In genomic region chr6:44127186-44128019, GRCh38 we compare ENCODE assay signal across 1 cellular context.
TF ChIP-seq lines count a peak whose summit lies in the region.

MRPL14 (minus strand) TSS chr6:44127452; CDS start chr6:44116611, 10,841 bp downstream.
TMEM63B (plus strand) TSS chr6:44127554; CDS start chr6:44134585, 7,031 bp downstream.

TF ChIP-seq in HepG2, 621 proteins besides CTCF, POLR2A, EP300 and RAD21 (continued from another document and continues in another):
- TF ChIP-seq TRAFD1 (CRISPR knock-in tag; IDR thresholded peaks at IDR 0.05; ENCODE audit: borderline replicate concordance) (no peak), NR2F1 (CRISPR knock-in tag; IDR thresholded peaks at IDR 0.05) (no peak), JDP2 (CRISPR knock-in tag; IDR thresholded peaks at IDR 0.05; ENCODE audit: borderline replicate concordance) (no peak), ZFX (CRISPR knock-in tag; IDR thresholded peaks at IDR 0.05; ENCODE audit: low read depth) (peak; percentile 83), ZNF839 (CRISPR knock-in tag; IDR thresholded peaks at IDR 0.05; ENCODE audit: borderline replicate concordance) (no peak), ZFP41 (CRISPR knock-in tag; IDR thresholded peaks at IDR 0.05; ENCODE audit: borderline replicate concordance) (no peak), BORCS8-MEF2B (CRISPR knock-in tag; IDR thresholded peaks at IDR 0.05) (peak; percentile 58; the same call in 1 of the 2 replicates), CSRNP1 (CRISPR knock-in tag; IDR thresholded peaks at IDR 0.05) (no peak), ZNF598 (CRISPR knock-in tag; IDR thresholded peaks at IDR 0.05; ENCODE audit: borderline replicate concordance) (no peak), ZNF776 (CRISPR knock-in tag; IDR thresholded peaks at IDR 0.05) (no peak), ZNF552 (CRISPR knock-in tag; IDR thresholded peaks at IDR 0.05; ENCODE audit: borderline replicate concordance) (no peak), THAP7 (CRISPR knock-in tag; IDR thresholded peaks at IDR 0.05) (no peak), NBN (conservative IDR thresholded peaks at IDR 0.05) (no peak), ZNF746 (CRISPR knock-in tag; IDR thresholded peaks at IDR 0.05) (no peak), FOSL2 (CRISPR knock-in tag; IDR thresholded peaks at IDR 0.05) (no peak), ZNF383 (CRISPR knock-in tag; IDR thresholded peaks at IDR 0.05; ENCODE audit: borderline replicate concordance) (no peak), ZNF775 (CRISPR knock-in tag; IDR thresholded peaks at IDR 0.05; ENCODE audit: borderline replicate concordance) (no peak), PAX8 (CRISPR knock-in tag; IDR thresholded peaks at IDR 0.05; ENCODE audit: borderline replicate concordance) (no peak), MXD1 (CRISPR knock-in tag; IDR thresholded peaks at IDR 0.05) (peak; percentile 21; the same call in 1 of the 2 replicates), REXO4 (CRISPR knock-in tag; IDR thresholded peaks at IDR 0.05; ENCODE audit: borderline replicate concordance) (no peak), TOPORS (CRISPR knock-in tag; IDR thresholded peaks at IDR 0.05) (0 out of 2 replicates have a peak, but pooled peaks have one; percentile 6), ISL2 (CRISPR knock-in tag; IDR thresholded peaks at IDR 0.05) (no peak), ATF6 (CRISPR knock-in tag; conservative IDR thresholded peaks at IDR 0.05) (no peak), ZNF678 (CRISPR knock-in tag; IDR thresholded peaks at IDR 0.05) (no peak), RFX5 (IDR thresholded peaks at IDR 0.05; ENCODE audit: low read depth, low read length) (no peak), ASH2L (IDR thresholded peaks at IDR 0.05; ENCODE audit: insufficient read length, low read depth, low read length) (peak; percentile 40), HNF1A (IDR thresholded peaks at IDR 0.05; ENCODE audit: low read depth) (no peak), HNF1A (CRISPR knock-in tag; IDR thresholded peaks at IDR 0.05; ENCODE audit: borderline replicate concordance) (no peak; the same call in 1 of the 2 replicates), HIVEP1 (CRISPR knock-in tag; IDR thresholded peaks at IDR 0.05) (0 out of 2 replicates have a peak, but pooled peaks have one; percentile 11), SRSF4 (IDR thresholded peaks at IDR 0.05; ENCODE audit: low read depth, low read length, poor library complexity, severe bottlenecking) (no peak), CERS6 (CRISPR knock-in tag; IDR thresholded peaks at IDR 0.05) (no peak), ARID2 (CRISPR knock-in tag; IDR thresholded peaks at IDR 0.05; ENCODE audit: borderline replicate concordance) (no peak), CBX2 (IDR thresholded peaks at IDR 0.05; ENCODE audit: low read depth, low read length) (no peak), CBX2 (CRISPR knock-in tag; IDR thresholded peaks at IDR 0.05; ENCODE audit: low read depth) (no peak), ZBTB4 (CRISPR knock-in tag; IDR thresholded peaks at IDR 0.05; ENCODE audit: borderline replicate concordance) (no peak), TEAD3 (CRISPR knock-in tag; optimal IDR thresholded peaks at IDR 0.05; ENCODE audit: borderline replicate concordance) (no peak), PBX2 (CRISPR knock-in tag; IDR thresholded peaks at IDR 0.05) (no peak), PCBP2 (optimal IDR thresholded peaks at IDR 0.05; ENCODE audit: low read depth, low read length, poor library complexity, severe bottlenecking) (no peak), ZNF770 (CRISPR knock-in tag; IDR thresholded peaks at IDR 0.05) (no peak), ZNF33A (CRISPR knock-in tag; IDR thresholded peaks at IDR 0.05; ENCODE audit: borderline replicate concordance) (no peak), ZNF564 (CRISPR knock-in tag; IDR thresholded peaks at IDR 0.05) (no peak), ZZZ3 (CRISPR knock-in tag; IDR thresholded peaks at IDR 0.05; ENCODE audit: borderline replicate concordance) (no peak), MAFK (conservative IDR thresholded peaks at IDR 0.05 in 1 of 2, IDR thresholded peaks at IDR 0.05 in 1 of 2; ENCODE audit: low read length in 2 of 2) (no peak), TRIM24 (CRISPR knock-in tag; IDR thresholded peaks at IDR 0.05) (no peak), ZNF441 (CRISPR knock-in tag; IDR thresholded peaks at IDR 0.05; ENCODE audit: borderline replicate concordance) (no peak)
